In genomic region chr3:178419078-178419477, GRCh38 we compare ENCODE assay signal across 13 cellular contexts.
DNase-seq lines count a peak whose midpoint lies in the region; ATAC-seq, FAIRE-seq and TF ChIP-seq lines count a peak whose summit lies in the region.
"Had no signal": no experiment of that assay in that cellular context is flagged by ENCODE, and none has a peak within 500 bp of the region (broad histone marks: within the 10 kb centered on the region; RNA-seq: fewer than 3 reads in every experiment).

No MANE protein-coding gene starts in this region.

- no peak for TF ChIP-seq POLR2A in A549 (IDR thresholded peaks at IDR 0.05; ENCODE audit: low read length)

- DNase-seq in A549 (ENCODE audit: low read depth in 1 of 2, low spot score in 1 of 2) (peak in 1 of 2 experiments; percentile 27), NCI-H774 (lab: John Stamatoyannopoulos, UW) (peak; percentile 52), fibroblast of peridontal ligament (ENCODE audit: extremely low read depth) (peak; percentile 60), substantia nigra (lab: John Stamatoyannopoulos, UW) (no peak), NCI-H2227 treated with DMSO at 0.1 percent for 48 hours (lab: John Stamatoyannopoulos, UW) (no peak), CD1c-positive myeloid dendritic cell (ENCODE audit: extremely low spot score) (no peak)
- DNase-seq: activated CD4-positive, CD25-positive, alpha-beta regulatory T cell treated with anti-CD3 and anti-CD28 coated beads, Interleukin-2, amount 50 U/mL, for 72 hours; activated gamma-delta T cell; dorsolateral prefrontal cortex had no signal

- no peak overlapping the region for H3K4me3 ChIP-seq in A549
- H3K4me3 ChIP-seq: dorsolateral prefrontal cortex, smooth muscle cell had no signal

- peak overlapping the region; percentile 44 for H3K4me2 ChIP-seq in A549
- H3K4me2 ChIP-seq: smooth muscle cell had no signal

- CTCF ChIA-PET in A549 (lab: Yijun Ruan, JAX), result no interaction called here

- FAIRE-seq in A549 (lab: Jason Lieb, UNC), result no peak

- H3K4me1 ChIP-seq in A549, result peaks cover 36% of the 10 kb centered on the region

- no peak for TF ChIP-seq CTCF in A549 (IDR thresholded peaks at IDR 0.05)

- H3K27ac ChIP-seq in A549, result peak overlapping the region in 1 of 2 experiments; percentile 50; a peak in 2 of 6 replicates
- H3K27ac ChIP-seq in substantia nigra (ENCODE audit: low read depth, low read length, poor library complexity, severe bottlenecking), result no peak overlapping the region
- H3K27ac ChIP-seq: dorsolateral prefrontal cortex had no signal

- no peaks in the 10 kb centered on the region for H3K9me3 ChIP-seq in A549

- ATAC-seq in A549 (peak; percentile 84 to 89), HG02798 (IDR thresholded peaks at IDR 0.05; ENCODE audit: poor library complexity, unreplicated experiment) (peak; percentile 53), HG03108 (IDR thresholded peaks at IDR 0.05; ENCODE audit: unreplicated experiment) (no peak)
- ATAC-seq: Right ventricle myocardium inferior had no signal

- TF ChIP-seq EP300 in A549 (IDR thresholded peaks at IDR 0.05), result no peak

- 1% methylated on average over 4 of the region's 4 CpGs for WGBS in A549 (ENCODE audit: missing lambda C conversion rate)

- POLR2A ChIA-PET in A549 (lab: Yijun Ruan, JAX), result no interaction called here

- no peak for TF ChIP-seq RAD21 in A549 (conservative IDR thresholded peaks at IDR 0.05 in 1 of 2, IDR thresholded peaks at IDR 0.05 in 1 of 2)

TF ChIP-seq in A549, 52 proteins besides CTCF, POLR2A, EP300 and RAD21:
- TF ChIP-seq FOSL2 (IDR thresholded peaks at IDR 0.05), result no peak
- no peak for TF ChIP-seq FOSL2 (CRISPR knock-in tag; IDR thresholded peaks at IDR 0.05)
- no peak for TF ChIP-seq HOXB13 (CRISPR knock-in tag; IDR thresholded peaks at IDR 0.05; ENCODE audit: low read depth)
- no peak for TF ChIP-seq CEBPB (IDR thresholded peaks at IDR 0.05)
- no peak for TF ChIP-seq TP53 (CRISPR knock-in tag; IDR thresholded peaks at IDR 0.05)
- TF ChIP-seq GATA3 (IDR thresholded peaks at IDR 0.05; ENCODE audit: borderline replicate concordance), result no peak
- TF ChIP-seq CBX8 (IDR thresholded peaks at IDR 0.05), result no peak
- TF ChIP-seq PBX3 (IDR thresholded peaks at IDR 0.05), result no peak
- no peak for TF ChIP-seq PHF8 (IDR thresholded peaks at IDR 0.05; ENCODE audit: borderline replicate concordance, low read depth)
- no peak for TF ChIP-seq RFX5 (IDR thresholded peaks at IDR 0.05)
- TF ChIP-seq ZFP36 (IDR thresholded peaks at IDR 0.05; ENCODE audit: borderline replicate concordance, partially characterized antibody), result no peak
- TF ChIP-seq CHD4 (IDR thresholded peaks at IDR 0.05; ENCODE audit: borderline replicate concordance), result no peak

Comparison
In these comparisons a context has a peak if more than half of its experiments do, and no peak if none do; other contexts are left out.
1. DNase-seq: peak in NCI-H774 (single experiment) and fibroblast of peridontal ligament (single experiment); none in substantia nigra (0 of 49), NCI-H2227 treated with DMSO at 0.1 percent for 48 hours (single experiment) and CD1c-positive myeloid dendritic cell (single experiment).